30 cellular contexts compared by ENCODE assay signal in the genomic region with DNA sequence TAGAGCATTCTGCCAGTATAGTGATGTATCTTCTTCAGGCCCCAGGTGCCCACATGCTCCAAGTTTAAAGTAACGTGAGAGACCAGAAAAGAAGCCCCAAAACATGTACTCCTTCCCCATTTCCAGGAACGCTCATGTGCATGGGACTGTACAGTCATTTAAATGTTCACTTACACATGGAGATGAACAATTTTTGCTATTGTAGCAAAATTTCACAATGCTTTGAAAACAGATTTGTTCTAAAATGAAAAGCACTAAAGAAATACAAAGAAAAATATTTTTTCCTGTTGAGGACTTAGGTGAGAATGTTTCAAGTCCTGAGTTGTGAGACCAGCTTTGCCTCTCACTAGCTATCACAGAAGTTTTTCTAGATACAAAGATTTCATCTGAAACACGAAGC.
"Had no signal": no experiment of that assay in that cellular context is flagged by ENCODE, and none has a peak within 500 bp of the region (broad histone marks: within the 10 kb centered on the region; RNA-seq: fewer than 3 reads in every experiment).

No MANE protein-coding gene starts in this region.

- H3K9me3 ChIP-seq: adrenal gland, ascending aorta, breast epithelium, esophagus muscularis mucosa, gastrocnemius medialis had no signal

- H3K27ac ChIP-seq: adrenal gland, ascending aorta, breast epithelium, cardiac muscle cell, coronary artery, esophagus muscularis mucosa, gastrocnemius medialis, heart left ventricle had no signal

- H3K4me1 ChIP-seq: adrenal gland, ascending aorta, breast epithelium, esophagus muscularis mucosa, foreskin keratinocyte had no signal

- H3K4me3 ChIP-seq: adrenal gland, ascending aorta, breast epithelium, cardiac muscle cell, coronary artery, esophagus muscularis mucosa, gastrocnemius medialis, heart left ventricle had no signal

- DNase-seq: activated CD4-positive, alpha-beta memory T cell treated with anti-CD3 and anti-CD28 coated beads for 36 hours; activated CD4-positive, alpha-beta T cell treated with anti-CD3 and anti-CD28 coated beads for 36 hours; activated CD4-positive, alpha-beta T cell treated with anti-CD3 and anti-CD28 coated beads, Interleukin-2, amount 10 ng/mL, durations not matched to agents 24 days and 14 days; activated CD4-positive, CD25-positive, alpha-beta regulatory T cell; activated CD4-positive, CD25-positive, alpha-beta regulatory T cell treated with anti-CD3 and anti-CD28 coated beads, Interleukin-2, amount 50 U/mL, for 72 hours; activated CD8-positive, alpha-beta memory T cell treated with anti-CD3 and anti-CD28 coated beads, Interleukin-2, amount 10 ng/mL, durations not matched to agents 7 days and 5 days; activated CD8-positive, alpha-beta memory T cell treated with anti-CD3 and anti-CD28 coated beads, Interleukin-2, amount 50 U/mL, for 4 hours; activated CD8-positive, alpha-beta T cell treated with anti-CD3 and anti-CD28 coated beads, Interleukin-2, amount 10 ng/mL, durations not matched to agents 7 days and 5 days; activated effector memory CD4-positive, alpha-beta T cell treated with anti-CD3 and anti-CD28 coated beads, Interleukin-2, amount 50 U/mL, for 16 hours; activated naive CD4-positive, alpha-beta T cell treated with anti-CD3 and anti-CD28 coated beads for 36 hours; activated naive CD8-positive, alpha-beta T cell treated with anti-CD3 and anti-CD28 coated beads for 36 hours; activated naive CD8-positive, alpha-beta T cell treated with anti-CD3 and anti-CD28 coated beads, Interleukin-2, amount 50 U/mL, for 24 hours; activated T-cell treated with anti-CD3 and anti-CD28 coated beads, Interleukin-2, amount 50 U/mL, for 1 hour; activated T-cell treated with anti-CD3 and anti-CD28 coated beads, Interleukin-2, amount 50 U/mL, for 48 hours; adrenal gland; central memory CD4-positive, alpha-beta T cell; dermis blood vessel endothelial cell; effector CD4-positive, alpha-beta T cell; effector memory CD8-positive, alpha-beta T cell; erythroblast; foreskin keratinocyte; gastrocnemius medialis; glutamatergic neuron; heart left ventricle; T-helper 17 cell had no signal

- H3K27me3 ChIP-seq: adrenal gland, ascending aorta, breast epithelium, cardiac muscle cell, esophagus muscularis mucosa, foreskin keratinocyte, gastrocnemius medialis had no signal

- H3K36me3 ChIP-seq: adrenal gland, ascending aorta, breast epithelium, cardiac muscle cell, esophagus muscularis mucosa, gastrocnemius medialis, heart left ventricle had no signal

- ATAC-seq: activated CD4-positive, alpha-beta T cell treated with anti-CD3 and anti-CD28 coated beads for 36 hours; activated CD8-positive, alpha-beta memory T cell treated with anti-CD3 and anti-CD28 coated beads, Interleukin-2, amount 10 ng/mL, durations not matched to agents 7 days and 5 days; activated CD8-positive, alpha-beta T cell treated with anti-CD3 and anti-CD28 coated beads, Interleukin-2, amount 10 ng/mL, durations not matched to agents 7 days and 5 days; activated naive CD8-positive, alpha-beta T cell treated with anti-CD3 and anti-CD28 coated beads, Interleukin-2, amount 50 U/mL, for 24 hours; effector memory CD8-positive, alpha-beta T cell; foreskin keratinocyte; gastrocnemius medialis; heart left ventricle; T-helper 17 cell had no signal
